Comparison of ENCODE assay signal across 1 cellular context in genomic region chr15:52136471-52136993, GRCh38.
TF ChIP-seq lines count a peak whose summit lies in the region.

No MANE protein-coding gene starts in this region.

TF ChIP-seq in SK-N-SH treated with all-trans-retinoic acid at 6 μM for 48 hours, 23 proteins besides CTCF, POLR2A, EP300 and RAD21 (continued from another document):
- TF ChIP-seq CREB5 (CRISPR knock-in tag; IDR thresholded peaks at IDR 0.05; ENCODE audit: low read depth) (no peak), BACH2 (CRISPR knock-in tag; IDR thresholded peaks at IDR 0.05; ENCODE audit: borderline replicate concordance) (no peak), ESRRG (CRISPR knock-in tag; IDR thresholded peaks at IDR 0.05) (no peak)
